22 cellular contexts compared by ENCODE assay signal in genomic region chr2:69709290-69709689, GRCh38. TPM values are rescaled to one million over a fixed set of nuclear protein-coding genes. Genes with fewer than 3 reads are reported as not detected.
DNase-seq lines count a peak whose midpoint lies in the region; ATAC-seq and TF ChIP-seq lines count a peak whose summit lies in the region.
"Had no signal": no experiment of that assay in that cellular context is flagged by ENCODE, and none has a peak within 500 bp of the region (broad histone marks: within the 10 kb centered on the region; RNA-seq: fewer than 3 reads in every experiment).

No MANE protein-coding gene starts in this region.

- H3K27me3 ChIP-seq in mammary epithelial cell (ENCODE audit: insufficient read depth, low read length): no peaks in the 10 kb centered on the region
- no peaks in the 10 kb centered on the region for H3K27me3 ChIP-seq in CD4-positive, alpha-beta memory T cell (ENCODE audit: insufficient read depth, low read length)

- POLR2A ChIA-PET in CD4-positive, alpha-beta memory T cell (lab: Charles Lee; ENCODE audit: partially characterized antibody): interaction anchor here (1.8 kb wide), 1 partner anchor 60 kb away, joined by 6 read pairs; no protein-coding TSS in a partner anchor

- no peaks in the 10 kb centered on the region for H3K9me3 ChIP-seq in mammary epithelial cell (replicated peaks; ENCODE audit: insufficient read depth, low read length)
- H3K9me3 ChIP-seq in CD4-positive, alpha-beta memory T cell (ENCODE audit: control insufficient read depth in 1 of 2, low read length in 2 of 2): no peaks in the 10 kb centered on the region

- H3K4me1 ChIP-seq in mammary epithelial cell (ENCODE audit: insufficient read depth, low read length): peaks cover 16% of the 10 kb centered on the region
- peaks cover 3% of the 10 kb centered on the region for H3K4me1 ChIP-seq in CD4-positive, alpha-beta memory T cell (ENCODE audit: insufficient read depth, low read length)

- H3K27ac ChIP-seq in mammary epithelial cell (ENCODE audit: insufficient read depth, low read depth, low read length): no peak overlapping the region
- H3K27ac ChIP-seq in CD4-positive, alpha-beta memory T cell (ENCODE audit: low read depth, low read length): no peak overlapping the region
- H3K27ac ChIP-seq: 22Rv1, C4-2B had no signal

- no peak for ATAC-seq in activated T-cell treated with anti-CD3 and anti-CD28 coated beads, Interleukin-2, amount 50 U/mL, for 72 hours (replicated peaks in 1 of 2)
- ATAC-seq in HG02571 (IDR thresholded peaks at IDR 0.05; ENCODE audit: unreplicated experiment) (no peak), HG03439 (IDR thresholded peaks at IDR 0.05; ENCODE audit: unreplicated experiment) (no peak)
- ATAC-seq: GM12878, T-cell had no signal

- no peaks in the 10 kb centered on the region for H3K79me2 ChIP-seq in mammary epithelial cell (ENCODE audit: insufficient read depth, low read length)

- dilution Hi-C loops in mammary epithelial cell (cut with HindIII; ENCODE audit: low sequenced_read_pairs): loop anchor here (25.0 kb wide), 1 partner anchor 147 kb away; no protein-coding TSS in a partner anchor

- DNase-seq in activated T-cell treated with anti-CD3 and anti-CD28 coated beads, Interleukin-2, amount 50 U/mL, for 72 hours: no peak
- DNase-seq in activated T-cell treated with anti-CD3 and anti-CD28 coated beads, Interleukin-2, amount 50 U/mL, for 48 hours: no peak
- peak; percentile 38 for DNase-seq in mammary epithelial cell
- peak; percentile 7 for DNase-seq in midbrain (lab: John Stamatoyannopoulos, UW)
- no peak for DNase-seq in CD4-positive, alpha-beta memory T cell
- DNase-seq in T-helper 1 cell: no peak
- DNase-seq: GOT3; MM.1S; NCI-H1048; NCI-H1417 treated with DMSO at 0.1 percent for 48 hours; NCI-H2029; NCI-H226; NCI-H510A treated with DMSO at 0.1 percent for 48 hours; NCI-H774; NK-92 treated with Interleukin-12 subunit alpha and Interleukin-12 subunit beta, amount 100 ng/mL, for 24 hours; SIG-M5; T-cell had no signal

- in situ Hi-C loops in mammary epithelial cell (cut with MboI; ENCODE audit: low sequenced_read_pairs in 2 of 2): no loop called here

- H3K4me3 Mint-ChIP-seq in activated T-cell treated with anti-CD3 and anti-CD28 coated beads, Interleukin-2, amount 50 U/mL, for 72 hours: no peak overlapping the region
- peak overlapping the region in 1 of 8 donors; percentile 32 for H3K4me3 Mint-ChIP-seq in CD4-positive, alpha-beta memory T cell
- H3K4me3 Mint-ChIP-seq: T-cell had no signal

- H3K27me3 Mint-ChIP-seq in activated T-cell treated with anti-CD3 and anti-CD28 coated beads, Interleukin-2, amount 50 U/mL, for 72 hours (ENCODE audit: low read depth): no peaks in the 10 kb centered on the region
- H3K27me3 Mint-ChIP-seq in CD4-positive, alpha-beta memory T cell: no peaks in the 10 kb centered on the region
- H3K27me3 Mint-ChIP-seq: T-cell had no signal

- H4K20me1 ChIP-seq in mammary epithelial cell (ENCODE audit: insufficient read depth, low read length): no peaks in the 10 kb centered on the region

- H3K9ac ChIP-seq in mammary epithelial cell (ENCODE audit: insufficient read depth, low read length): no peak overlapping the region

- BruUV-seq in mammary epithelial cell (replicated peaks; lab: Mats Ljungman, UMichigan): no TSS peak

- H3K4me1 Mint-ChIP-seq in activated T-cell treated with anti-CD3 and anti-CD28 coated beads, Interleukin-2, amount 50 U/mL, for 72 hours (ENCODE audit: low read depth): peaks cover 2% of the 10 kb centered on the region
- peaks cover 1 to 15% (median 13%) of the 10 kb centered on the region in 4 donors for H3K4me1 Mint-ChIP-seq in CD4-positive, alpha-beta memory T cell

- H3K9me3 Mint-ChIP-seq in activated T-cell treated with anti-CD3 and anti-CD28 coated beads, Interleukin-2, amount 50 U/mL, for 72 hours: no peaks in the 10 kb centered on the region
- peaks cover 0 to 12% (median 3%) of the 10 kb centered on the region in 8 donors for H3K9me3 Mint-ChIP-seq in CD4-positive, alpha-beta memory T cell

- CTCF ChIA-PET in mammary epithelial cell (lab: Charles Lee; ENCODE audit: low non-redundant PET): no interaction called here
- CTCF ChIA-PET in CD4-positive, alpha-beta memory T cell (lab: Charles Lee; ENCODE audit: partially characterized antibody): interaction anchor here (1.6 to 2.0 kb wide), 2 partner anchors 64 to 145 kb away, joined by 5 to 6 read pairs; no protein-coding TSS in a partner anchor

- no peak for TF ChIP-seq CTCF in mammary epithelial cell (conservative IDR thresholded peaks at IDR 0.05 in 1 of 2, IDR thresholded peaks at IDR 0.05 in 1 of 2; ENCODE audit: extremely low read depth in 1 of 2, insufficient read depth in 1 of 2, low read depth in 1 of 2, low read length in 2 of 2)

- peak overlapping the region; percentile 87 for H2AFZ ChIP-seq in mammary epithelial cell (ENCODE audit: low read depth, low read length)

- peak overlapping the region; percentile 17 for H3K4me2 ChIP-seq in mammary epithelial cell (ENCODE audit: insufficient read depth, low read depth, low read length)

- intact Hi-C loops in mammary epithelial cell (cut with micrococcal nuclease): no loop called here
- intact Hi-C loops in CD4-positive, alpha-beta memory T cell (cut with micrococcal nuclease): no loop called here

- WGBS in mammary epithelial cell (ENCODE audit: low coverage, missing lambda C conversion rate): 5% methylated on average over 5 of the region's 5 CpGs

- peak overlapping the region; percentile 34 for H3K27ac Mint-ChIP-seq in activated T-cell treated with anti-CD3 and anti-CD28 coated beads, Interleukin-2, amount 50 U/mL, for 72 hours
- H3K27ac Mint-ChIP-seq in CD4-positive, alpha-beta memory T cell: no peak overlapping the region
- H3K27ac Mint-ChIP-seq: T-cell had no signal

- no peak overlapping the region for H3K4me3 ChIP-seq in mammary epithelial cell (replicated peaks in 1 of 3; ENCODE audit: insufficient read depth in 1 of 3, low read depth in 2 of 3, low read length in 3 of 3)
- no peak overlapping the region for H3K4me3 ChIP-seq in CD4-positive, alpha-beta memory T cell (ENCODE audit: low read length in 2 of 2)
- H3K4me3 ChIP-seq: GM12878 had no signal

- no peaks in the 10 kb centered on the region for H3K36me3 ChIP-seq in mammary epithelial cell (ENCODE audit: insufficient read depth, low read length)
- H3K36me3 ChIP-seq in CD4-positive, alpha-beta memory T cell (ENCODE audit: insufficient read depth, low read length): no peaks in the 10 kb centered on the region

- H3K36me3 Mint-ChIP-seq in activated T-cell treated with anti-CD3 and anti-CD28 coated beads, Interleukin-2, amount 50 U/mL, for 72 hours (ENCODE audit: insufficient read depth in 2 of 2): no peaks in the 10 kb centered on the region
- no peaks in the 10 kb centered on the region for H3K36me3 Mint-ChIP-seq in CD4-positive, alpha-beta memory T cell

RNA-seq across cellular contexts. Expression of gene ANXA4, which starts 32.6 kb away (rescaled TPM):
- total RNA-seq in activated T-cell treated with anti-CD3 and anti-CD28 coated beads, Interleukin-2, amount 50 U/mL, for 72 hours: 10 to 100 TPM; 25.3 to 30.2 TPM
- 100 to 1,000 TPM in 1 of 2 donors, 10 to 100 TPM in 1; 71.0 to 147 TPM for total RNA-seq in mammary epithelial cell
- 148 TPM for polyA plus RNA-seq in mammary epithelial cell
- polyA minus RNA-seq in mammary epithelial cell: 222 TPM
- 10 to 100 TPM; 22.3 to 24.2 TPM for total RNA-seq in CD4-positive, alpha-beta memory T cell
- polyA plus RNA-seq in CD4-positive, alpha-beta memory T cell: 10 to 100 TPM; 27.5 to 30.8 TPM

Comparison
In these comparisons a context has a peak if more than half of its experiments do, and no peak if none do; other contexts are left out.
1. DNase-seq: peak in mammary epithelial cell (single experiment) and midbrain (single experiment); none in activated T-cell treated with anti-CD3 and anti-CD28 coated beads, Interleukin-2, amount 50 U/mL, for 72 hours (0 of 2), activated T-cell treated with anti-CD3 and anti-CD28 coated beads, Interleukin-2, amount 50 U/mL, for 48 hours (0 of 2), CD4-positive, alpha-beta memory T cell (0 of 5) and T-helper 1 cell (0 of 5).